9 cellular contexts compared by ENCODE assay signal in the genomic region with DNA sequence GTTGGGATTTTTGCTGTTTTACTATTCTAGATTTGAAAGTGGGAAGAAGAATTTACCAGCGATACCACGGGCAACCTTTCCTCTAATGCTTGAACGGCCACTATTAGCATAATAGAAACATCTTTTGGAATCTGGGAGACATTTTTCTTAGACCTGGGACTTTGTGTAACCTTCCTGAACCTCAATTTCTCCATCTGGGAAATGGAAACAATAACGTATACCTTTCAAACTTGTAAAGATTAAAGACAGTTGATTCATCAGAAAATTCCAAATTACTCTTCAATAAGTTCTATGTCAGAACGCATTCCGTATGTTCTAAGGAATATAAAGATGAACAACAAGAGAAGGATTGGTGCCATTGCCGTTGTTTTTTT. TPM values are rescaled to one million over a fixed set of nuclear protein-coding genes. Genes with fewer than 3 reads are reported as not detected.
A peak's percentile ranks its signal among the peaks of the same experiment; 100 is the strongest.
DNase-seq lines count a peak whose midpoint lies in the region; ATAC-seq and TF ChIP-seq lines count a peak whose summit lies in the region.
"Had no signal": no experiment of that assay in that cellular context is flagged by ENCODE, and none has a peak within 500 bp of the region (broad histone marks: within the 10 kb centered on the region; RNA-seq: fewer than 3 reads in every experiment).

No MANE protein-coding gene starts in this region.

- H3K9me3 Mint-ChIP-seq in MCF 10A (ENCODE audit: unreplicated experiment): no peaks in the 10 kb centered on the region
- H3K9me3 Mint-ChIP-seq in mesothelial cell of epicardium: peaks cover 19% of the 10 kb centered on the region

- H3K4me3 ChIP-seq in breast epithelium (peak overlapping the region; percentile 66 to 87 (median 77)), upper lobe of right lung (peak overlapping the region; percentile 71)

- H3K27me3 ChIP-seq in breast epithelium: no peaks in the 10 kb centered on the region
- H3K27me3 ChIP-seq in upper lobe of right lung: no peaks in the 10 kb centered on the region

- ATAC-seq in upper lobe of right lung (no peak), GM18520 (IDR thresholded peaks at IDR 0.05; ENCODE audit: unreplicated experiment) (no peak)

- H3K4me1 Mint-ChIP-seq in MCF 10A (ENCODE audit: insufficient read depth, unreplicated experiment) (no peaks in the 10 kb centered on the region), mesothelial cell of epicardium (peaks cover 10% of the 10 kb centered on the region)

- no peak for TF ChIP-seq CTCF in breast epithelium (IDR thresholded peaks at IDR 0.05)
- TF ChIP-seq CTCF in MCF 10A (IDR thresholded peaks at IDR 0.05; ENCODE audit: unreplicated experiment): no peak
- no peak for TF ChIP-seq CTCF in mesothelial cell of epicardium (IDR thresholded peaks at IDR 0.05; ENCODE audit: unreplicated experiment)
- no peak for TF ChIP-seq CTCF in upper lobe of right lung (IDR thresholded peaks at IDR 0.05)
- TF ChIP-seq CTCF in GM13977 (IDR thresholded peaks at IDR 0.05; ENCODE audit: extremely low read depth, insufficient read depth, missing control alignments): no peak

- TF ChIP-seq POLR2A in breast epithelium (IDR thresholded peaks at IDR 0.05): no peak

- intact Hi-C loops in breast epithelium (cut with DNase I; ENCODE audit: low total_unique reads) (no loop called here), MCF 10A (cut with micrococcal nuclease) (no loop called here), upper lobe of right lung (cut with DNase I) (no loop called here)

- H3K27ac Mint-ChIP-seq in MCF 10A (ENCODE audit: low read depth, unreplicated experiment) (no peak overlapping the region), mesothelial cell of epicardium (peak overlapping the region; percentile 94)

- H3K4me3 Mint-ChIP-seq in MCF 10A (ENCODE audit: unreplicated experiment) (no peak overlapping the region), mesothelial cell of epicardium (peak overlapping the region; percentile 82)

- POLR2A ChIA-PET in MCF 10A (lab: Yijun Ruan, JAX): no interaction called here

- H3K36me3 ChIP-seq in breast epithelium (no peaks in the 10 kb centered on the region), upper lobe of right lung (no peaks in the 10 kb centered on the region)

- H3K27ac ChIP-seq in breast epithelium: peak overlapping the region; percentile 96
- H3K27ac ChIP-seq in caudate nucleus (ENCODE audit: low read depth, low read length): peak overlapping the region; percentile 98
- H3K27ac ChIP-seq in upper lobe of right lung: peak overlapping the region; percentile 97

- H3K27me3 Mint-ChIP-seq in MCF 10A (ENCODE audit: insufficient read depth, unreplicated experiment) (no peaks in the 10 kb centered on the region), mesothelial cell of epicardium (ENCODE audit: low read depth) (peaks cover 14% of the 10 kb centered on the region)

- H3K36me3 Mint-ChIP-seq in MCF 10A (ENCODE audit: insufficient read depth, unreplicated experiment) (no peaks in the 10 kb centered on the region), mesothelial cell of epicardium (peaks cover 2% of the 10 kb centered on the region)

- H3K9me3 ChIP-seq in breast epithelium (no peaks in the 10 kb centered on the region), upper lobe of right lung (no peaks in the 10 kb centered on the region)

- in situ Hi-C loops in GM13977 (cut with MboI; ENCODE audit: low pct_unique_long_range_greater_than_20kb, low sequenced_read_pairs, unreplicated experiment): no loop called here

- BruUV-seq in MCF 10A (replicated peaks; lab: Mats Ljungman, UMichigan): no TSS peak

- DNase-seq in breast epithelium (ENCODE audit: low spot score in 2 of 2) (no peak), MCF 10A (ENCODE audit: unreplicated experiment) (no peak), caudate nucleus (lab: John Stamatoyannopoulos, UW) (no peak), mesothelial cell of epicardium (ENCODE audit: low spot score in 2 of 2, unreplicated experiment in 2 of 2) (no peak), upper lobe of right lung (no peak), GM13977 (ENCODE audit: low spot score) (no peak), NCI-H1694 treated with DMSO at 0.1 percent for 48 hours (lab: John Stamatoyannopoulos, UW) (no peak)

- CTCF ChIA-PET in MCF 10A (lab: Yijun Ruan, JAX): interaction anchor here (0.6 kb wide), 1 partner anchor 209 kb away, joined by 3 read pairs; no protein-coding TSS in a partner anchor

- H3K4me1 ChIP-seq in breast epithelium: no peaks in the 10 kb centered on the region
- no peaks in the 10 kb centered on the region for H3K4me1 ChIP-seq in upper lobe of right lung

RNA-seq across cellular contexts. Expression of a gene that starts 0.5 kb away (rescaled TPM):
- 10 to 100 TPM; 27.9 to 32.1 (median 29.1) TPM for total RNA-seq in breast epithelium
- not detected in 2 replicates for total RNA-seq in MCF 10A (2022)
- total RNA-seq in mesothelial cell of epicardium: 6.3 to 9.4 TPM (median 6.8 TPM) in 3 replicates
- total RNA-seq in upper lobe of right lung: 3.7 TPM

RNA-seq across cellular contexts. Expression of a gene that starts 3.0 kb away (rescaled TPM):
- total RNA-seq in breast epithelium (1 to 10 TPM in 1 of 3 donors, under 1 TPM in 2; 0.32 to 2.5 (median 0.33) TPM), MCF 10A (2022) (not detected in 2 replicates), mesothelial cell of epicardium (0.18 to 0.47 TPM (median 0.22 TPM) in 3 replicates), upper lobe of right lung (not detected)
- total RNA-seq: T-helper 1 cell treated with Interleukin-12 subunit alpha and Interleukin-12 subunit beta and Interleukin-4 antibody, amounts not matched to agents 30 ng/mL and 1 ng/mL, for 36 hours had no signal
